Comparison of ENCODE assay signal across 24 cellular contexts in genomic region chr17:70476368-70476767, GRCh38.
"Had no signal": no experiment of that assay in that cellular context is flagged by ENCODE, and none has a peak within 500 bp of the region (broad histone marks: within the 10 kb centered on the region; RNA-seq: fewer than 3 reads in every experiment).

No MANE protein-coding gene starts in this region.

- ATAC-seq: lower lobe of right lung; naive thymus-derived CD8-positive, alpha-beta T cell; pancreas; psoas muscle; sciatic nerve; stimulated activated naive B cell treated with anti-CD40 and anti-IgM and Interleukin-4, amounts not matched to agents 10 μg/mL and 1 μg/mL and 100 μg/mL, for 72 hours; stimulated activated naive CD8-positive, alpha-beta T cell treated with anti-CD3 and anti-CD28 coated beads, Interleukin-15, Interleukin-2, amounts not matched to agents 100 U/mL and 50 U/mL, for 24 hours; upper lobe of right lung had no signal

- H3K27ac Mint-ChIP-seq: naive thymus-derived CD8-positive, alpha-beta T cell; nephron; stimulated activated naive B cell treated with anti-CD40 and anti-IgM and Interleukin-4, amounts not matched to agents 10 μg/mL and 1 μg/mL and 100 μg/mL, for 72 hours had no signal

- H3K4me3 Mint-ChIP-seq: naive thymus-derived CD8-positive, alpha-beta T cell; nephron; neural crest cell; stimulated activated naive B cell treated with anti-CD40 and anti-IgM and Interleukin-4, amounts not matched to agents 10 μg/mL and 1 μg/mL and 100 μg/mL, for 72 hours had no signal

- H3K9me3 ChIP-seq: lower lobe of right lung, pancreas, psoas muscle, testis, thyroid gland, transverse colon, upper lobe of right lung had no signal

- H3K27me3 ChIP-seq: pancreas, stomach, testis, thyroid gland, transverse colon, upper lobe of right lung had no signal

- H3K27ac ChIP-seq: lower lobe of right lung, pancreas, psoas muscle, skin epidermis, stomach, testis, thyroid gland, transverse colon, upper lobe of right lung had no signal

- H3K36me3 ChIP-seq: lower lobe of right lung, pancreas, stomach, thyroid gland, transverse colon, upper lobe of right lung had no signal

- H3K4me3 ChIP-seq: lower lobe of right lung, pancreas, psoas muscle, skin epidermis, stomach, testis, thyroid gland, transverse colon, upper lobe of right lung had no signal

- H3K4me1 Mint-ChIP-seq: naive thymus-derived CD8-positive, alpha-beta T cell; nephron; neural crest cell; stimulated activated naive B cell treated with anti-CD40 and anti-IgM and Interleukin-4, amounts not matched to agents 10 μg/mL and 1 μg/mL and 100 μg/mL, for 72 hours had no signal

- H3K36me3 Mint-ChIP-seq: naive thymus-derived CD8-positive, alpha-beta T cell; stimulated activated naive B cell treated with anti-CD40 and anti-IgM and Interleukin-4, amounts not matched to agents 10 μg/mL and 1 μg/mL and 100 μg/mL, for 72 hours had no signal

- H3K9me3 Mint-ChIP-seq: neural crest cell had no signal

- H3K27me3 Mint-ChIP-seq: naive thymus-derived CD8-positive, alpha-beta T cell; stimulated activated naive B cell treated with anti-CD40 and anti-IgM and Interleukin-4, amounts not matched to agents 10 μg/mL and 1 μg/mL and 100 μg/mL, for 72 hours had no signal

- DNase-seq: hippocampal formation; kidney; lower lobe of right lung; mammary epithelial cell; mesenchymal stem cell; naive thymus-derived CD8-positive, alpha-beta T cell; nucleus accumbens; pancreas; psoas muscle; stimulated activated CD4-positive, alpha-beta T cell treated with anti-CD3 and anti-CD28 coated beads, Interleukin-12 subunit alpha, Interleukin-12 subunit beta, amount 100 ng/mL, for 4 hours; stimulated activated CD4-positive, alpha-beta T cell treated with anti-CD3 and anti-CD28 coated beads, Interleukin-15, amount 100 ng/mL, for 24 hours; stimulated activated CD4-positive, alpha-beta T cell treated with anti-CD3 and anti-CD28 coated beads, Interleukin-2, amount 100 ng/mL, for 24 hours; stimulated activated CD4-positive, alpha-beta T cell treated with anti-CD3 and anti-CD28 coated beads, Interleukin-4, amount 100 ng/mL, for 1 hour; stimulated activated naive B cell treated with anti-CD40 and anti-IgM and Interleukin-4, amounts not matched to agents 10 μg/mL and 1 μg/mL and 100 μg/mL, for 72 hours; stimulated activated naive CD8-positive, alpha-beta T cell treated with anti-CD3 and anti-CD28 coated beads, Interleukin-15, Interleukin-2, amounts not matched to agents 100 U/mL and 50 U/mL, for 24 hours; stomach; testis; thyroid gland; transverse colon; upper lobe of right lung had no signal

- H3K4me1 ChIP-seq: lower lobe of right lung, pancreas, psoas muscle, stomach, testis, thyroid gland, transverse colon, upper lobe of right lung had no signal
